ENCODE assay signal across 9 cellular contexts in the genomic region with DNA sequence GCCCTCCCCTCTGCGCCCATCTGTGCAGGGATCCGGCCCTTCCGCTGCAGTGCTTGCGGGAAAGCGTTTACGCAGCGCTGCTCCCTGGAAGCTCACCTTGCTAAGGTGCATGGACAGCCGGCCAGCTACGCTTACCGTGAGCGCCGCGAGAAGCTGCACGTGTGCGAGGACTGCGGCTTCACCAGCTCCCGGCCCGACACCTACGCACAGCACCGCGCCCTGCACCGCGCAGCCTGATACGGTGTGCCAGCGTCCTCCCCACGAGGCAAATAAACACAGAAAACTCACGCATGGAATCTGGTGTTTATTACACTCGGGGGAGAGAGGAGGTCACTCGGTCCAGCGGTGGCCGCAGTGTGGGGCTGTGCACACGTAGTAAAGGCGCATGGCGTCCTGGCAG. TPM values are rescaled to one million over a fixed set of nuclear protein-coding genes. Genes with fewer than 3 reads are reported as not detected.
DNase-seq lines count a peak whose midpoint lies in the region; ATAC-seq and TF ChIP-seq lines count a peak whose summit lies in the region.
"Had no signal": no experiment of that assay in that cellular context is flagged by ENCODE, and none has a peak within 500 bp of the region (broad histone marks: within the 10 kb centered on the region; RNA-seq: fewer than 3 reads in every experiment).

No MANE protein-coding gene starts in this region.

- WGBS in adrenal gland, 4 donors = 89 to 93% (median 91%) methylated on average over 26 to 34 of the region's 34 CpGs

- no peak for DNase-seq in left ventricle myocardium inferior
- no peak for DNase-seq in right atrium auricular region (ENCODE audit: low spot score)
- no peak for DNase-seq in adipocyte (ENCODE audit: low read depth)
- DNase-seq in lower lobe of right lung = no peak
- DNase-seq in vagina (ENCODE audit: extremely low spot score in 2 of 2) = no peak
- DNase-seq in activated CD8-positive, alpha-beta memory T cell treated with anti-CD3 and anti-CD28 coated beads for 24 hours = no peak
- no peak for DNase-seq in GM03348 (ENCODE audit: low spot score)
- DNase-seq in adrenal gland = no peak
- DNase-seq: NCI-H510A treated with DMSO at 0.1 percent for 48 hours had no signal

- intact Hi-C loops in left ventricle myocardium inferior (cut with micrococcal nuclease) = no loop called here
- intact Hi-C loops in lower lobe of right lung (cut with DNase I) = no loop called here
- intact Hi-C loops in vagina (cut with DNase I) = loop anchor here (10.0 kb wide), 1 partner anchor 59 kb away; a partner anchor contains a TSS
- intact Hi-C loops in adrenal gland (cut with DNase I) = loop anchor here in 1 of 2 donors (10.0 kb wide), 1 partner anchor 49 kb away; no protein-coding TSS in a partner anchor

- no peak overlapping the region for H3K27ac ChIP-seq in left ventricle myocardium inferior (replicated peaks)
- H3K27ac ChIP-seq in right atrium auricular region = peak overlapping the region in 1 of 2 donors; percentile 89
- no peak overlapping the region for H3K27ac ChIP-seq in lower lobe of right lung
- H3K27ac ChIP-seq in vagina = no peak overlapping the region
- H3K27ac ChIP-seq in adrenal gland = peak overlapping the region in 1 of 5 donors; percentile 89

- H3K9me3 ChIP-seq in left ventricle myocardium inferior (replicated peaks) (no peaks in the 10 kb centered on the region), right atrium auricular region (no peaks in the 10 kb centered on the region), adipocyte (ENCODE audit: control insufficient read depth, low read length) (no peaks in the 10 kb centered on the region), lower lobe of right lung (no peaks in the 10 kb centered on the region), vagina (no peaks in the 10 kb centered on the region), adrenal gland (replicated peaks in 1 of 3) (no peaks in the 10 kb centered on the region)

- TF ChIP-seq POLR2A in vagina (IDR thresholded peaks at IDR 0.05) (no peak), adrenal gland (IDR thresholded peaks at IDR 0.05) (no peak)

- H3K4me3 ChIP-seq in left ventricle myocardium inferior = peak overlapping the region; percentile 83
- peak overlapping the region in 1 of 2 donors; percentile 90 for H3K4me3 ChIP-seq in right atrium auricular region
- peak overlapping the region; percentile 85 for H3K4me3 ChIP-seq in adipocyte (ENCODE audit: low read length)
- H3K4me3 ChIP-seq in lower lobe of right lung = peak overlapping the region; percentile 74
- peak overlapping the region; percentile 91 to 93 for H3K4me3 ChIP-seq in vagina
- H3K4me3 ChIP-seq in adrenal gland = peak overlapping the region in 1 of 4 donors; percentile 89

- H3K27me3 ChIP-seq in left ventricle myocardium inferior (ENCODE audit: low read depth) (no peaks in the 10 kb centered on the region), right atrium auricular region (no peaks in the 10 kb centered on the region), adipocyte (replicated peaks; ENCODE audit: control insufficient read depth, insufficient read depth, low read length) (no peaks in the 10 kb centered on the region), lower lobe of right lung (ENCODE audit: low read depth) (no peaks in the 10 kb centered on the region), vagina (no peaks in the 10 kb centered on the region), adrenal gland (no peaks in the 10 kb centered on the region)

- H3K9ac ChIP-seq in adipocyte (ENCODE audit: low read length) = peak overlapping the region; percentile 91

- peaks cover 35% of the 10 kb centered on the region for H3K4me1 ChIP-seq in left ventricle myocardium inferior
- peaks cover 0 to 23% of the 10 kb centered on the region in 2 donors for H3K4me1 ChIP-seq in right atrium auricular region
- H3K4me1 ChIP-seq in adipocyte (ENCODE audit: control insufficient read depth, insufficient read depth, low read length) = peaks cover 15% of the 10 kb centered on the region
- H3K4me1 ChIP-seq in lower lobe of right lung = peaks cover 27% of the 10 kb centered on the region
- peaks cover 34% of the 10 kb centered on the region for H3K4me1 ChIP-seq in vagina
- H3K4me1 ChIP-seq in adrenal gland (replicated peaks in 1 of 2) = peaks cover 7 to 22% of the 10 kb centered on the region in 2 donors

- TF ChIP-seq CTCF in left ventricle myocardium inferior (IDR thresholded peaks at IDR 0.05; ENCODE audit: borderline replicate concordance) (no peak), right atrium auricular region (IDR thresholded peaks at IDR 0.05) (no peak), lower lobe of right lung (IDR thresholded peaks at IDR 0.05) (no peak), vagina (IDR thresholded peaks at IDR 0.05) (no peak), adrenal gland (IDR thresholded peaks at IDR 0.05) (no peak)

- H3K36me3 ChIP-seq in left ventricle myocardium inferior (peaks cover 34% of the 10 kb centered on the region), right atrium auricular region (peaks cover 31% of the 10 kb centered on the region), adipocyte (ENCODE audit: control insufficient read depth, insufficient read depth, low read length, severe bottlenecking) (peaks cover 19% of the 10 kb centered on the region), lower lobe of right lung (peaks cover 52% of the 10 kb centered on the region), vagina (peaks cover 0 to 28% of the 10 kb centered on the region in 2 donors), adrenal gland (replicated peaks in 1 of 2) (peaks cover 0 to 21% of the 10 kb centered on the region in 2 donors)

- no peak for ATAC-seq in lower lobe of right lung

RNA-seq across cellular contexts. Expression of a gene that starts 1.2 kb away (rescaled TPM):
- total RNA-seq in left ventricle myocardium inferior (130 TPM), right atrium auricular region (100 to 1,000 TPM in 1 of 2 donors, 10 to 100 TPM in 1; 76.9 to 121 TPM), lower lobe of right lung (38.7 TPM), vagina (108 TPM), adrenal gland (10 to 100 TPM; 38.0 to 88.3 (median 69.2) TPM)
- 100 to 1,000 TPM in 1 of 3 donors, 10 to 100 TPM in 2; 58.5 to 127 (median 69.9) TPM for polyA plus RNA-seq in adrenal gland

RNA-seq across cellular contexts. Expression of a gene that starts 1.8 kb away (rescaled TPM):
- total RNA-seq in left ventricle myocardium inferior (94.9 TPM), right atrium auricular region (100 to 1,000 TPM; 107 to 110 TPM), lower lobe of right lung (90.2 TPM), vagina (105 TPM), adrenal gland (100 to 1,000 TPM in 6 of 8 donors, 10 to 100 TPM in 2; 88.8 to 233 (median 124) TPM)
- polyA plus RNA-seq in adrenal gland = 100 to 1,000 TPM; 124 to 230 (median 201) TPM

RNA-seq across cellular contexts. Expression of a gene that starts 2.5 kb away (rescaled TPM):
- not detected for total RNA-seq in left ventricle myocardium inferior
- not detected for total RNA-seq in right atrium auricular region
- total RNA-seq in lower lobe of right lung = not detected
- not detected for total RNA-seq in vagina
- total RNA-seq in adrenal gland = not detected
- polyA plus RNA-seq in adrenal gland = not detected

RNA-seq across cellular contexts. Expression of a gene that starts 26.4 kb away (rescaled TPM):
- 767 TPM for total RNA-seq in left ventricle myocardium inferior
- 100 to 1,000 TPM; 222 to 238 TPM for total RNA-seq in right atrium auricular region
- total RNA-seq in lower lobe of right lung = 584 TPM
- total RNA-seq in vagina = 181 TPM
- 100 to 1,000 TPM in 7 of 8 donors, 10 to 100 TPM in 1; 94.8 to 762 (median 415) TPM for total RNA-seq in adrenal gland
- polyA plus RNA-seq in adrenal gland = 100 to 1,000 TPM; 740 to 916 (median 745) TPM

RNA-seq across cellular contexts. Expression of a gene that starts 38.8 kb away (rescaled TPM):
- total RNA-seq in left ventricle myocardium inferior (2,839 TPM), right atrium auricular region (100 to 1,000 TPM; 136 to 347 TPM), lower lobe of right lung (64.2 TPM), vagina (33.1 TPM), adrenal gland (100 to 1,000 TPM in 4 of 8 donors, 10 to 100 TPM in 4; 20.4 to 163 (median 85.5) TPM)
- polyA plus RNA-seq in adrenal gland = 100 to 1,000 TPM in 2 of 3 donors, 10 to 100 TPM in 1; 31.3 to 232 (median 187) TPM
